In the genomic region with DNA sequence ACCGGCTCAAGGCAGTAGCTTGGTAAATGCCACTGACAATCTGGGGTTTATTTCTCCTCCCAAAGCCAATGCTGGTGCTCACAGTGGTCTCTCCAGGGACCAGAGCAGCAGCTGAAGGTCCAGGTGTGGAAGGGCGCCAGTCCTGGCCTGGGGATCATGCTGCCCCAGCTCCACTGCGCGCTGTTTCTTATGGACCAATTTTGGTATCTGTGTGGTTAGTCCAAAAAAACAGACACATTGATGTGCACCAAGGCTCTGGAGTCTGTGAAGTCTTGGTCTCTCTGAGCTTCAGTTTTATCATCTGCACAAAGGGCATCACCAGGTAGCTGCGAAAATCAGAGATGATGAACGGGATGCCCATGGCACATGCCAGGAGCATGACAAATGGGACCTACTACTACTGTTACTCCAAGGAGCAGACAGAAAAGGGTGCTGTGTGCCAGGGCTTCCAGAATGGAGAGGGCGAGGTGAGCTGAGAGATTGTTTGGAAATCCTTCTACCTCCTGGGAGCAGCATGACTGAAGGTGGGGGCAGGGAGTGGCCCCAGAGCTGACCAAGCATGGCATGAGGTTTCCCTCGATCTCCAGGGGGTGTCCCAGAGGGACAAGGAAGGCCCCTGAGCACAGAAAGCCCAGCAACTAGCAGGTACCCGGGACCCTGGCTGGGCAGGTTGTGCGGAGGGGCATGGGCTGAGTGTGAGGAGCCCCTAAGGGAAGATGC, we compare ENCODE assay signal across 16 cellular contexts.
DNase-seq lines count a peak whose midpoint lies in the region; ATAC-seq and TF ChIP-seq lines count a peak whose summit lies in the region.
"Had no signal": no experiment of that assay in that cellular context is flagged by ENCODE, and none has a peak within 500 bp of the region (broad histone marks: within the 10 kb centered on the region; RNA-seq: fewer than 3 reads in every experiment).

No MANE protein-coding gene starts in this region.

- peaks cover 0 to 3% (median 0%) of the 10 kb centered on the region in 5 experiments for H3K9me3 Mint-ChIP-seq in brain
- H3K9me3 Mint-ChIP-seq in nephron progenitor cell, result no peaks in the 10 kb centered on the region

- H3K4me1 Mint-ChIP-seq in brain, result peaks cover 99% of the 10 kb centered on the region
- H3K4me1 Mint-ChIP-seq in nephron progenitor cell, result peaks cover 89% of the 10 kb centered on the region

- no peak for ATAC-seq in HG03097 (IDR thresholded peaks at IDR 0.05; ENCODE audit: low FRiP score, unreplicated experiment)

- H3K27ac ChIP-seq in temporal lobe (ENCODE audit: low read depth, low read length), result peak overlapping the region; percentile 44
- H3K27ac ChIP-seq: KMS-11 had no signal

- H3K36me3 Mint-ChIP-seq in brain, result no peaks in the 10 kb centered on the region
- no peaks in the 10 kb centered on the region for H3K36me3 Mint-ChIP-seq in nephron progenitor cell (ENCODE audit: low read depth)

- H3K27me3 Mint-ChIP-seq in brain, result peaks cover 17% of the 10 kb centered on the region
- peaks cover 16% of the 10 kb centered on the region for H3K27me3 Mint-ChIP-seq in nephron progenitor cell (ENCODE audit: low read depth, poor library complexity)

- H3K27ac Mint-ChIP-seq in brain (peak overlapping the region in 3 of 5 experiments; percentile 72 to 86 (median 80)), nephron progenitor cell (no peak overlapping the region)

- H3K4me3 Mint-ChIP-seq in brain (no peak overlapping the region), nephron progenitor cell (no peak overlapping the region)

- DNase-seq in activated CD8-positive, alpha-beta memory T cell treated with anti-CD3 and anti-CD28 coated beads for 24 hours, result peak; percentile 50
- no peak for DNase-seq in activated CD8-positive, alpha-beta memory T cell treated with anti-CD3 and anti-CD28 coated beads, Interleukin-2, amount 50 U/mL, for 4 hours
- DNase-seq in islet precursor cell (peak; percentile 46), nephron progenitor cell (no peak)
- no peak for DNase-seq in stimulated activated naive CD4-positive, alpha-beta T cell (lab: John Stamatoyannopoulos, UW)
- DNase-seq: 8988T, DMS 273 treated with DMSO at 0.1 percent for 48 hours, GF-D8, NCI-H1436, NCI-H2029, NCI-H510A, SIG-M5 had no signal

- TF ChIP-seq CTCF in brain (conservative IDR thresholded peaks at IDR 0.05) (no peak), nephron progenitor cell (IDR thresholded peaks at IDR 0.05) (no peak)

Comparison
In these comparisons a context has a peak if more than half of its experiments do, and no peak if none do; other contexts are left out.
1. DNase-seq: peak in activated CD8-positive, alpha-beta memory T cell treated with anti-CD3 and anti-CD28 coated beads for 24 hours (single experiment) and islet precursor cell (single experiment); none in activated CD8-positive, alpha-beta memory T cell treated with anti-CD3 and anti-CD28 coated beads, Interleukin-2, amount 50 U/mL, for 4 hours (single experiment), nephron progenitor cell (single experiment) and stimulated activated naive CD4-positive, alpha-beta T cell (0 of 6).